8 cellular contexts compared by ENCODE assay signal in genomic region chr7:24978837-24979469, GRCh38. TPM values are rescaled to one million over a fixed set of nuclear protein-coding genes. Genes with fewer than 3 reads are reported as not detected.
DNase-seq lines count a peak whose midpoint lies in the region; ATAC-seq and TF ChIP-seq lines count a peak whose summit lies in the region.

No MANE protein-coding gene starts in this region.

- peak; percentile 0 for ATAC-seq in CD8-positive, alpha-beta T cell
- ATAC-seq in GM21526 (IDR thresholded peaks at IDR 0.05; ENCODE audit: low FRiP score, unreplicated experiment) (peak; percentile 0), HG02970 (IDR thresholded peaks at IDR 0.05; ENCODE audit: low FRiP score, unreplicated experiment) (no peak)
- peak; percentile 4 to 5 for ATAC-seq in naive thymus-derived CD8-positive, alpha-beta T cell

- peaks cover 34% of the 10 kb centered on the region for H3K4me1 ChIP-seq in CD8-positive, alpha-beta T cell (ENCODE audit: insufficient read depth, low read length)

- peak overlapping the region; percentile 59 for H3K27ac ChIP-seq in CD8-positive, alpha-beta T cell (ENCODE audit: low read depth, low read length)
- H3K27ac ChIP-seq in RWPE1 = peak overlapping the region; percentile 96

- H3K27me3 Mint-ChIP-seq in CD8-positive, alpha-beta T cell (ENCODE audit: low read depth) = no peaks in the 10 kb centered on the region
- H3K27me3 Mint-ChIP-seq in naive thymus-derived CD8-positive, alpha-beta T cell = no peaks in the 10 kb centered on the region

- peak in 2 of 7 experiments; percentile 8 to 18 for DNase-seq in CD8-positive, alpha-beta T cell
- no peak for DNase-seq in RWPE1 (ENCODE audit: low spot score)
- peak; percentile 62 for DNase-seq in ecto neural progenitor cell (ENCODE audit: low spot score)
- DNase-seq in naive thymus-derived CD8-positive, alpha-beta T cell = peak in 2 of 10 donors; percentile 7 to 60
- no peak for DNase-seq in KBM-7
- no peak for DNase-seq in iPS-NIHi7 (ENCODE audit: extremely low spot score)

- CTCF ChIA-PET in CD8-positive, alpha-beta T cell (lab: Charles Lee) = interaction anchor here (0.6 to 4.5 kb wide), 18 partner anchors 14 to 314 kb away, joined by 3 to 26 read pairs (median 4); no protein-coding TSS in a partner anchor
- CTCF ChIA-PET in RWPE1 (lab: Yijun Ruan, JAX) = interaction anchor here (0.6 to 4.9 kb wide), 32 partner anchors 8 to 221 kb away, joined by 3 to 40 read pairs (median 4); no protein-coding TSS in a partner anchor

- in situ Hi-C loops in KBM-7 (cut with MboI; ENCODE audit: low pct_unique_long_range_greater_than_20kb, low sequenced_read_pairs) = no loop called here

- peak overlapping the region; percentile 97 for H3K4me3 Mint-ChIP-seq in CD8-positive, alpha-beta T cell
- H3K4me3 Mint-ChIP-seq in naive thymus-derived CD8-positive, alpha-beta T cell = peak overlapping the region; percentile 79 to 98 (median 94)

- TF ChIP-seq CTCF in CD8-positive, alpha-beta T cell (IDR thresholded peaks at IDR 0.05) = no peak
- no peak for TF ChIP-seq CTCF in RWPE1 (conservative IDR thresholded peaks at IDR 0.05; ENCODE audit: low read depth)

- peaks cover 62% of the 10 kb centered on the region for H3K4me1 Mint-ChIP-seq in CD8-positive, alpha-beta T cell (ENCODE audit: low read depth)
- H3K4me1 Mint-ChIP-seq in naive thymus-derived CD8-positive, alpha-beta T cell = peaks cover 33 to 68% (median 58%) of the 10 kb centered on the region in 4 donors

- H3K9me3 Mint-ChIP-seq in CD8-positive, alpha-beta T cell = no peaks in the 10 kb centered on the region
- no peaks in the 10 kb centered on the region for H3K9me3 Mint-ChIP-seq in naive thymus-derived CD8-positive, alpha-beta T cell

- H3K9me3 ChIP-seq in CD8-positive, alpha-beta T cell (ENCODE audit: low read length) = no peaks in the 10 kb centered on the region

- POLR2A ChIA-PET in CD8-positive, alpha-beta T cell (lab: Charles Lee) = interaction anchor here (0.7 to 2.1 kb wide), 16 partner anchors 12 to 158 kb away, joined by 3 to 16 read pairs (median 4); partner anchors contain the start of gene CYCS
- POLR2A ChIA-PET in RWPE1 (lab: Yijun Ruan, JAX; ENCODE audit: low non-redundant PET) = interaction anchor here (0.6 to 0.9 kb wide), 4 partner anchors 8 to 158 kb away, joined by 3 to 4 read pairs (median 4); no protein-coding TSS in a partner anchor
- POLR2A ChIA-PET in naive thymus-derived CD8-positive, alpha-beta T cell (lab: Charles Lee) = interaction anchor here (0.7 to 3.9 kb wide), 13 partner anchors 9 to 223 kb away, joined by 3 to 27 read pairs (median 6); partner anchors contain the start of gene CYCS

- peak overlapping the region; percentile 82 for H3K4me3 ChIP-seq in CD8-positive, alpha-beta T cell (ENCODE audit: low read depth, low read length)

- H3K36me3 Mint-ChIP-seq in CD8-positive, alpha-beta T cell = peaks cover 8% of the 10 kb centered on the region
- H3K36me3 Mint-ChIP-seq in naive thymus-derived CD8-positive, alpha-beta T cell = peaks cover 0 to 2% (median 0%) of the 10 kb centered on the region in 3 donors

- H3K36me3 ChIP-seq in CD8-positive, alpha-beta T cell (ENCODE audit: insufficient read depth, low read length) = no peaks in the 10 kb centered on the region

- intact Hi-C loops in CD8-positive, alpha-beta T cell (cut with DNase I, micrococcal nuclease) = loop anchor here (1.0 to 10.0 kb wide), 5 partner anchors 67 to 1874 kb away; partner anchors contain the start of genes CCDC126 (in 1 of the 2), KLHL7 (in 1 of the 2) and PALS2 (in 1 of the 2)

- H3K27me3 ChIP-seq in CD8-positive, alpha-beta T cell (ENCODE audit: insufficient read depth, low read length) = no peaks in the 10 kb centered on the region

- peak overlapping the region; percentile 81 for H3K27ac Mint-ChIP-seq in CD8-positive, alpha-beta T cell
- peak overlapping the region; percentile 58 to 88 (median 76) for H3K27ac Mint-ChIP-seq in naive thymus-derived CD8-positive, alpha-beta T cell

RNA-seq across cellular contexts. Expression of gene OSBPL3, which starts 1.0 kb away (rescaled TPM):
- total RNA-seq in CD8-positive, alpha-beta T cell = 10 to 100 TPM; 12.0 to 13.8 TPM
- total RNA-seq in naive thymus-derived CD8-positive, alpha-beta T cell = 10 to 100 TPM; 21.3 to 28.4 TPM
- 1 to 10 TPM; 3.4 to 5.3 (median 5.0) TPM for polyA plus RNA-seq in naive thymus-derived CD8-positive, alpha-beta T cell
